8 cellular contexts compared by ENCODE assay signal in genomic region chr17:82333279-82334171, GRCh38. TPM values are rescaled to one million over a fixed set of nuclear protein-coding genes. Genes with fewer than 3 reads are reported as not detected.
DNase-seq lines count a peak whose midpoint lies in the region; ATAC-seq and TF ChIP-seq lines count a peak whose summit lies in the region.

TSS of gene SECTM1 (minus strand) at chr17:82333766. CDS start at chr17:82327240, 6,526 bp downstream.

- peak in 1 of 4 donors; percentile 30 for TF ChIP-seq POLR2A in upper lobe of left lung (IDR thresholded peaks at IDR 0.05)

- WGBS in upper lobe of left lung, 2 donors: 0 to 1% methylated on average over 31 to 49 of the region's 90 CpGs

- no peaks in the 10 kb centered on the region for H3K9me3 Mint-ChIP-seq in CD4-positive, alpha-beta T cell

- intact Hi-C loops in CD4-positive, alpha-beta T cell (cut with DNase I, micrococcal nuclease): no loop called here

- DNase-seq in CD4-positive, alpha-beta T cell: peak in 2 of 10 experiments; percentile 16 to 25
- DNase-seq in NCI-H69 (lab: John Stamatoyannopoulos, UW): peak; percentile 74
- peak; percentile 15 for DNase-seq in choroid plexus epithelial cell (ENCODE audit: low read depth)
- DNase-seq in lung microvascular endothelial cell (ENCODE audit: low read depth in 2 of 2): peak; percentile 28 to 74
- peak; percentile 76 to 92 for DNase-seq in upper lobe of left lung
- no peak for DNase-seq in UCSD-AML1 (lab: John Stamatoyannopoulos, UW; ENCODE audit: unreplicated experiment)

- TF ChIP-seq EP300 in upper lobe of left lung (IDR thresholded peaks at IDR 0.05): peak in 1 of 4 donors; percentile 44

- no peaks in the 10 kb centered on the region for H3K36me3 ChIP-seq in upper lobe of left lung

- POLR2A ChIA-PET in CD4-positive, alpha-beta T cell (lab: Charles Lee): interaction anchor here (0.7 to 3.1 kb wide), 10 partner anchors 17 to 132 kb away, joined by 3 to 33 read pairs (median 5); partner anchors contain the start of gene CD7

- peak within 1 kb of the TSS; percentile 48 for H3K4me3 ChIP-seq in choroid plexus epithelial cell (ENCODE audit: low read depth, low read length)
- peak within 1 kb of the TSS; percentile 44 to 78 (median 70) for H3K4me3 ChIP-seq in upper lobe of left lung

- peaks cover 4% of the 10 kb centered on the region for H3K27me3 Mint-ChIP-seq in CD4-positive, alpha-beta T cell

- no peak within 1 kb of the TSS for H3K27ac ChIP-seq in CD4-positive, alpha-beta T cell (ENCODE audit: low read depth, low read length)
- H3K27ac ChIP-seq in upper lobe of left lung: peak within 1 kb of the TSS; percentile 78 to 88 (median 83)

- peaks cover 34 to 55% (median 42%) of the 10 kb centered on the region in 4 donors for H3K4me1 ChIP-seq in upper lobe of left lung

- H3K4me1 Mint-ChIP-seq in CD4-positive, alpha-beta T cell (ENCODE audit: low read depth): peaks cover 13% of the 10 kb centered on the region

- peak within 1 kb of the TSS; percentile 70 for H3K27ac Mint-ChIP-seq in CD4-positive, alpha-beta T cell

- CTCF ChIA-PET in CD4-positive, alpha-beta T cell (lab: Charles Lee): interaction anchor here (1.3 kb wide), 1 partner anchor 12 kb away, joined by 3 read pairs; no protein-coding TSS in a partner anchor

- peak within 1 kb of the TSS; percentile 99 for H3K4me3 Mint-ChIP-seq in CD4-positive, alpha-beta T cell

- no peaks in the 10 kb centered on the region for H3K9me3 ChIP-seq in CD4-positive, alpha-beta T cell (ENCODE audit: control insufficient read depth, low read length)
- H3K9me3 ChIP-seq in upper lobe of left lung: no peaks in the 10 kb centered on the region

- H3K36me3 Mint-ChIP-seq in CD4-positive, alpha-beta T cell (ENCODE audit: low read depth): no peaks in the 10 kb centered on the region

- peak; percentile 48 for ATAC-seq in CD4-positive, alpha-beta T cell (ENCODE audit: poor library complexity)
- ATAC-seq in upper lobe of left lung (ENCODE audit: low FRiP score in 2 of 2) (peak; percentile 7 to 68), HG02852 (IDR thresholded peaks at IDR 0.05; ENCODE audit: unreplicated experiment) (no peak), HG02884 (IDR thresholded peaks at IDR 0.05; ENCODE audit: unreplicated experiment) (no peak)

- H3K27me3 ChIP-seq in CD4-positive, alpha-beta T cell (ENCODE audit: control insufficient read depth, insufficient read depth, low read length): no peaks in the 10 kb centered on the region
- H3K27me3 ChIP-seq in upper lobe of left lung: no peaks in the 10 kb centered on the region

- TF ChIP-seq CTCF in CD4-positive, alpha-beta T cell (IDR thresholded peaks at IDR 0.05): no peak
- TF ChIP-seq CTCF in choroid plexus epithelial cell (conservative IDR thresholded peaks at IDR 0.05; ENCODE audit: low read depth, low read length) (no peak), upper lobe of left lung (IDR thresholded peaks at IDR 0.05) (no peak)

RNA-seq across cellular contexts. Expression of gene SECTM1, which starts in this region (rescaled TPM):
- total RNA-seq in CD4-positive, alpha-beta T cell: 1 to 10 TPM; 2.1 to 3.1 TPM
- total RNA-seq in lung microvascular endothelial cell (1.3 and 1.8 TPM in 2 replicates), upper lobe of left lung (10 to 100 TPM; 17.8 to 50.4 (median 36.2) TPM)

Comparison
In these comparisons a context has a peak if more than half of its experiments do, and no peak if none do; other contexts are left out.
1. ATAC-seq: peak in CD4-positive, alpha-beta T cell (single experiment) and upper lobe of left lung (2 of 2); none in HG02852 (single experiment) and HG02884 (single experiment).